Comparison of ENCODE assay signal across 12 cellular contexts in the genomic region with DNA sequence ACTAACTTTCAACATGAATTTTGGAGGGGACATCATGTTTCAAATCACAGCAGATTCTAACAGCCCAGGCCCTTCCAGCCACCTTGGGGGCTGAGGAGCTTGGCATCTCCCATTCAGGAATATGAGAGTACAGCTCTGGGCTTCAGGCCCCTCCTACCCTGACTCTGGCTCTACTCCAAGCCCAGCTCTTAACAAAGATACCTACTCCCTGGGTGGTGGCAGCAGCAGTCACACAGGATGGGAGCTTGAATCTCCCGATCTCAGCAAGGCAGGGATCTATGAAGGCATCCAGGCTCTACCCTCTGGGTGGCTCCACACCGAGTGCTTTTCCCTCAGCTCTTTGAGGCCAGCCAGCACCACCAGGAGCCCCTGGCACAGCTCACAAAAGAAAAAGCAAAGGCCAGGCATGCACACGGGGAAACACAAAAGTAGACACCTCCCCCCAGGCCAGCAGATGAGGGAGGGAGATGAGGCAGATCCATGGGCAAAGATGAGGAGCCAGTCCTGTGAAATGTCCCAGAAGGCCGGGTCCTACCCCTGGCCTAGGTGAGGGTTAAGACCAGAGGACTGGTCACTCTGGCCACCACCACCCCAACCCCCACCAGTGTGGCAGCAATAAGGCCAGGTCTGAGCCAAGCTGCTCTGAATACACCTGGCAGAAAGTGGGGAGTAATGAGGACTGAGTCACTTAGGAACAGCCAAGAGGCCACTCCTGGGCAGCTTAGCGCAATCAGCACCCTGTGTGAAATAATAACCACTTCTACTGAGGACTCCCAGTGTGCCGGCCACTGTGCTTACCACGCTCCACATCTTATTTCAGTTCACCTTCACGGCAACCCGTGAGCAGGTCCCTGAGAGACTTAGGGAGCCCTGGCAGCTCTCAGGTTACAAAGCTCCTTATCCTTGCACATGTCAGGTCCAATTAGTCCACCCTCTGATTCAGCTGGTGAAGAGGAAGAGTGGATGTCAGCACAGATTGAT. TPM values are rescaled to one million over a fixed set of nuclear protein-coding genes. Genes with fewer than 3 reads are reported as not detected.
DNase-seq lines count a peak whose midpoint lies in the region; ATAC-seq, FAIRE-seq and TF ChIP-seq lines count a peak whose summit lies in the region.
"Had no signal": no experiment of that assay in that cellular context is flagged by ENCODE, and none has a peak within 500 bp of the region (broad histone marks: within the 10 kb centered on the region; RNA-seq: fewer than 3 reads in every experiment).

No MANE protein-coding gene starts in this region.

- TF ChIP-seq CTCF in foreskin fibroblast (IDR thresholded peaks at IDR 0.05; ENCODE audit: low read depth, low read length) = no peak
- TF ChIP-seq CTCF in foreskin keratinocyte (conservative IDR thresholded peaks at IDR 0.05) = no peak

- DNase-seq in DMS 273 (lab: John Stamatoyannopoulos, UW; ENCODE audit: unreplicated experiment) = peak; percentile 55
- DNase-seq in H7 = peak; percentile 46
- peak; percentile 29 for DNase-seq in NCI-H774 (lab: John Stamatoyannopoulos, UW)
- DNase-seq in foreskin fibroblast = no peak
- no peak for DNase-seq in foreskin keratinocyte
- DNase-seq: NCI-H526 treated with DMSO at 0.1 percent for 48 hours; stimulated activated naive CD8-positive, alpha-beta T cell treated with anti-CD3 and anti-CD28 coated beads, Interleukin-15, amount 100 ng/mL, for 72 hours; T-helper 2 cell had no signal

- ATAC-seq in HG02623 (IDR thresholded peaks at IDR 0.05; ENCODE audit: unreplicated experiment) = no peak
- ATAC-seq in HG02852 (IDR thresholded peaks at IDR 0.05; ENCODE audit: unreplicated experiment) = no peak
- no peak for ATAC-seq in foreskin keratinocyte
- ATAC-seq: stimulated activated naive CD8-positive, alpha-beta T cell treated with anti-CD3 and anti-CD28 coated beads, Interleukin-15, amount 100 ng/mL, for 72 hours had no signal

- no peak overlapping the region for H3K4me3 ChIP-seq in H7 (ENCODE audit: insufficient read depth, low read depth, low read length)
- H3K4me3 ChIP-seq in foreskin fibroblast (ENCODE audit: low read depth in 1 of 2, low read length in 2 of 2) = no peak overlapping the region

- H3K27me3 ChIP-seq in H7 (ENCODE audit: control insufficient read depth, insufficient read depth, low read length) = no peaks in the 10 kb centered on the region
- H3K27me3 ChIP-seq in foreskin keratinocyte = peaks cover 9% of the 10 kb centered on the region

- H3K27ac ChIP-seq in foreskin keratinocyte = no peak overlapping the region

- no peaks in the 10 kb centered on the region for H3K4me1 ChIP-seq in foreskin keratinocyte

- peak; percentile 33 for FAIRE-seq in islet of Langerhans (lab: Jason Lieb, UNC)

- no peaks in the 10 kb centered on the region for H3K36me3 ChIP-seq in H7 (replicated peaks; ENCODE audit: control insufficient read depth, insufficient read depth, low read length)

RNA-seq across cellular contexts. Expression of a gene that starts 24.3 kb away (rescaled TPM):
- total RNA-seq in H7 (2014; rRNA removed; shearing (Covaris generic)) = not detected in 2 replicates
- total RNA-seq in foreskin keratinocyte = 0.92 and 1.2 TPM in 2 replicates
- 0.91 and 1.2 TPM in 2 replicates for polyA plus RNA-seq in foreskin keratinocyte
- polyA plus RNA-seq: neural cell had no signal

RNA-seq across cellular contexts. Expression of a gene that starts 37.8 kb away (rescaled TPM):
- 0.11 and 0.17 TPM in 2 replicates for total RNA-seq in H7 (2014; rRNA removed; shearing (Covaris generic))
- total RNA-seq in foreskin keratinocyte = 0.07 and 0.14 TPM in 2 replicates
- polyA plus RNA-seq in foreskin keratinocyte = 0.08 and 0.09 TPM in 2 replicates
- polyA plus RNA-seq: neural cell had no signal

Comparison
In these comparisons a context has a peak if more than half of its experiments do, and no peak if none do; other contexts are left out.
1. DNase-seq: peak in DMS 273 (single experiment), H7 (single experiment) and NCI-H774 (single experiment); none in foreskin fibroblast (0 of 2) and foreskin keratinocyte (0 of 2).